1 cellular context compared by ENCODE assay signal in the genomic region with DNA sequence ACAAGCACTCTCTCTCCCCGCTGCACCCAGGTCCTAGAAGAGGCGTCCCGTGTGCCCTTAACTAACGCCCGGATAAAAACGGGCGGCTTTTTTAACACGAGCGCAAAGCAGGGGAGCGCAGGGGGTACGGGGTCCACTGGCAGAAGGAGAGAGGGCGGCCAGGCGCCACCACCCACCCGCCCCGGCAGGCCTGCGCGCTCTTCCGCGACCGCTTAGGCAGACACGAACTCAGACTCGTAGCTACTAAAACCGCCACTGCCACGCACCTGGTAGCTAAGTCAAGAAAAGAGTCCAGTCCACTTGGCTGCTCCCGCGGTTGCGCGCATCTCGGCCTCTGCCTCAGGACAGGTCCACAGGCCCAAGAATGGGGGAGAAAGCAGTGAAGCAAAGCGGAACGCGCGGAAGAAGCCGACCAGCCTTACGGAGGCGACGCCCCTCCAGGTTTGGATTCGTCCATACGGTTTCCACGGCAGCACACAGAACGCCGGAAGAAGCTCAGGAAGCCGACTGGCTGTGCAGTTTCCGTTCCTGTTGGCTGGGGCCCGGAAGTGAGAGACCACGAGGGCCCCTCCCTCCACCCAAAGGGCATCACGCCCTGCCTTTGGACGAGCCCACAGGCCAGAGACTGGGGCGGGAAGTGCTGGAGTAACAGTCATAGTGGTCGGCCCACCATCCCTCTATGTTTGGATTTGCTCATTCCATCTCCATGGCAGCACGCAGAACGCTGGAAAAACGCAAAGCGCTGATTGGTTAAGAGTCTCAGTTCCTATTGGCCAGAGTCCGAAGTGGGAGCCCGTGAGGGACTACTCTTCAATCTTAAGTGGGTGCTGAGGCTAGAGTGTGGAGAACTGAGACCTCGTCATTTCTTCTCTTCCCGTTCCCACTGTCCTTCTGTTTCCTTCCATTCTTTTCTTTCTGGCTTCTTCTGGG.
A peak's percentile ranks its signal among the peaks of the same experiment; 100 is the strongest.
TF ChIP-seq lines count a peak whose summit lies in the region.

A gene (minus strand): TSS at position 354 of the 930 bp plus-strand sequence. CDS start 7,344 bp downstream, outside the sequence.

TF ChIP-seq in K562, 482 proteins besides CTCF, POLR2A, EP300 and RAD21 (continued from another document and continues in another):
- TF ChIP-seq, protein P1, sequence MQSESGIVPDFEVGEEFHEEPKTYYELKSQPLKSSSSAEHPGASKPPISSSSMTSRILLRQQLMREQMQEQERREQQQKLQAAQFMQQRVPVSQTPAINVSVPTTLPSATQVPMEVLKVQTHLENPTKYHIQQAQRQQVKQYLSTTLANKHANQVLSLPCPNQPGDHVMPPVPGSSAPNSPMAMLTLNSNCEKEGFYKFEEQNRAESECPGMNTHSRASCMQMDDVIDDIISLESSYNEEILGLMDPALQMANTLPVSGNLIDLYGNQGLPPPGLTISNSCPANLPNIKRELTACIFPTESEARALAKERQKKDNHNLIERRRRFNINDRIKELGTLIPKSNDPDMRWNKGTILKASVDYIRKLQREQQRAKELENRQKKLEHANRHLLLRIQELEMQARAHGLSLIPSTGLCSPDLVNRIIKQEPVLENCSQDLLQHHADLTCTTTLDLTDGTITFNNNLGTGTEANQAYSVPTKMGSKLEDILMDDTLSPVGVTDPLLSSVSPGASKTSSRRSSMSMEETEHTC (IDR thresholded peaks at IDR 0.05): no peak
- TF ChIP-seq SRSF7 (optimal IDR thresholded peaks at IDR 0.05; ENCODE audit: low read depth, low read length): no peak
- TF ChIP-seq SIX5 (IDR thresholded peaks at IDR 0.05; ENCODE audit: borderline replicate concordance in 1 of 2, insufficient read depth in 1 of 2, low read depth in 1 of 2, low read length in 2 of 2): peak; percentile 70 to 75; a peak in 3 of 4 replicates
- TF ChIP-seq SPI1 (IDR thresholded peaks at IDR 0.05; ENCODE audit: borderline replicate concordance, low read depth, low read length): peak; percentile 71
- TF ChIP-seq RUNX1 (IDR thresholded peaks at IDR 0.05; ENCODE audit: low read depth): no peak
- no peak; the same call in 1 of the 2 replicates for TF ChIP-seq STAT5A (IDR thresholded peaks at IDR 0.05; ENCODE audit: borderline replicate concordance, low read length)
- no peak for TF ChIP-seq BCL6 (CRISPR knock-in tag; IDR thresholded peaks at IDR 0.05)
- TF ChIP-seq, protein P2, sequence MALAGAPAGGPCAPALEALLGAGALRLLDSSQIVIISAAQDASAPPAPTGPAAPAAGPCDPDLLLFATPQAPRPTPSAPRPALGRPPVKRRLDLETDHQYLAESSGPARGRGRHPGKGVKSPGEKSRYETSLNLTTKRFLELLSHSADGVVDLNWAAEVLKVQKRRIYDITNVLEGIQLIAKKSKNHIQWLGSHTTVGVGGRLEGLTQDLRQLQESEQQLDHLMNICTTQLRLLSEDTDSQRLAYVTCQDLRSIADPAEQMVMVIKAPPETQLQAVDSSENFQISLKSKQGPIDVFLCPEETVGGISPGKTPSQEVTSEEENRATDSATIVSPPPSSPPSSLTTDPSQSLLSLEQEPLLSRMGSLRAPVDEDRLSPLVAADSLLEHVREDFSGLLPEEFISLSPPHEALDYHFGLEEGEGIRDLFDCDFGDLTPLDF (CRISPR knock-in tag; IDR thresholded peaks at IDR 0.05): no peak; the same call in 1 of the 2 replicates
- no peak for TF ChIP-seq MTF1 (CRISPR knock-in tag; IDR thresholded peaks at IDR 0.05; ENCODE audit: borderline replicate concordance)
- TF ChIP-seq NR1H2 (CRISPR knock-in tag; IDR thresholded peaks at IDR 0.05): no peak
- peak in 1 of 2 experiments; percentile 88; a peak in 1 of 4 replicates for TF ChIP-seq KDM4B (IDR thresholded peaks at IDR 0.05; ENCODE audit: borderline replicate concordance in 2 of 2, low read depth in 1 of 2)
- TF ChIP-seq IFI16 (CRISPR knock-in tag; IDR thresholded peaks at IDR 0.05): no peak
- no peak for TF ChIP-seq RHOXF2B (CRISPR knock-in tag; conservative IDR thresholded peaks at IDR 0.05)
- no peak for TF ChIP-seq HDAC6 (IDR thresholded peaks at IDR 0.05; ENCODE audit: low read depth, low read length)
- TF ChIP-seq, protein P3, sequence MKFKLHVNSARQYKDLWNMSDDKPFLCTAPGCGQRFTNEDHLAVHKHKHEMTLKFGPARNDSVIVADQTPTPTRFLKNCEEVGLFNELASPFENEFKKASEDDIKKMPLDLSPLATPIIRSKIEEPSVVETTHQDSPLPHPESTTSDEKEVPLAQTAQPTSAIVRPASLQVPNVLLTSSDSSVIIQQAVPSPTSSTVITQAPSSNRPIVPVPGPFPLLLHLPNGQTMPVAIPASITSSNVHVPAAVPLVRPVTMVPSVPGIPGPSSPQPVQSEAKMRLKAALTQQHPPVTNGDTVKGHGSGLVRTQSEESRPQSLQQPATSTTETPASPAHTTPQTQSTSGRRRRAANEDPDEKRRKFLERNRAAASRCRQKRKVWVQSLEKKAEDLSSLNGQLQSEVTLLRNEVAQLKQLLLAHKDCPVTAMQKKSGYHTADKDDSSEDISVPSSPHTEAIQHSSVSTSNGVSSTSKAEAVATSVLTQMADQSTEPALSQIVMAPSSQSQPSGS (CRISPR knock-in tag; IDR thresholded peaks at IDR 0.05): no peak
- peak in 1 of 2 experiments; percentile 16; a peak in 2 of 4 replicates for TF ChIP-seq RCOR1 (IDR thresholded peaks at IDR 0.05; ENCODE audit: borderline replicate concordance in 1 of 2, low read depth in 2 of 2, low read length in 2 of 2)
- TF ChIP-seq, protein P4, sequence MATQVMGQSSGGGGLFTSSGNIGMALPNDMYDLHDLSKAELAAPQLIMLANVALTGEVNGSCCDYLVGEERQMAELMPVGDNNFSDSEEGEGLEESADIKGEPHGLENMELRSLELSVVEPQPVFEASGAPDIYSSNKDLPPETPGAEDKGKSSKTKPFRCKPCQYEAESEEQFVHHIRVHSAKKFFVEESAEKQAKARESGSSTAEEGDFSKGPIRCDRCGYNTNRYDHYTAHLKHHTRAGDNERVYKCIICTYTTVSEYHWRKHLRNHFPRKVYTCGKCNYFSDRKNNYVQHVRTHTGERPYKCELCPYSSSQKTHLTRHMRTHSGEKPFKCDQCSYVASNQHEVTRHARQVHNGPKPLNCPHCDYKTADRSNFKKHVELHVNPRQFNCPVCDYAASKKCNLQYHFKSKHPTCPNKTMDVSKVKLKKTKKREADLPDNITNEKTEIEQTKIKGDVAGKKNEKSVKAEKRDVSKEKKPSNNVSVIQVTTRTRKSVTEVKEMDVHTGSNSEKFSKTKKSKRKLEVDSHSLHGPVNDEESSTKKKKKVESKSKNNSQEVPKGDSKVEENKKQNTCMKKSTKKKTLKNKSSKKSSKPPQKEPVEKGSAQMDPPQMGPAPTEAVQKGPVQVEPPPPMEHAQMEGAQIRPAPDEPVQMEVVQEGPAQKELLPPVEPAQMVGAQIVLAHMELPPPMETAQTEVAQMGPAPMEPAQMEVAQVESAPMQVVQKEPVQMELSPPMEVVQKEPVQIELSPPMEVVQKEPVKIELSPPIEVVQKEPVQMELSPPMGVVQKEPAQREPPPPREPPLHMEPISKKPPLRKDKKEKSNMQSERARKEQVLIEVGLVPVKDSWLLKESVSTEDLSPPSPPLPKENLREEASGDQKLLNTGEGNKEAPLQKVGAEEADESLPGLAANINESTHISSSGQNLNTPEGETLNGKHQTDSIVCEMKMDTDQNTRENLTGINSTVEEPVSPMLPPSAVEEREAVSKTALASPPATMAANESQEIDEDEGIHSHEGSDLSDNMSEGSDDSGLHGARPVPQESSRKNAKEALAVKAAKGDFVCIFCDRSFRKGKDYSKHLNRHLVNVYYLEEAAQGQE (CRISPR knock-in tag; IDR thresholded peaks at IDR 0.05; ENCODE audit: low read depth): no peak
- no peak for TF ChIP-seq ZNF589 (CRISPR knock-in tag; IDR thresholded peaks at IDR 0.05; ENCODE audit: low read depth)
- TF ChIP-seq HNRNPLL (IDR thresholded peaks at IDR 0.05; ENCODE audit: low read depth, low read length, poor library complexity, severe bottlenecking): peak; percentile 84
- TF ChIP-seq, protein P5, sequence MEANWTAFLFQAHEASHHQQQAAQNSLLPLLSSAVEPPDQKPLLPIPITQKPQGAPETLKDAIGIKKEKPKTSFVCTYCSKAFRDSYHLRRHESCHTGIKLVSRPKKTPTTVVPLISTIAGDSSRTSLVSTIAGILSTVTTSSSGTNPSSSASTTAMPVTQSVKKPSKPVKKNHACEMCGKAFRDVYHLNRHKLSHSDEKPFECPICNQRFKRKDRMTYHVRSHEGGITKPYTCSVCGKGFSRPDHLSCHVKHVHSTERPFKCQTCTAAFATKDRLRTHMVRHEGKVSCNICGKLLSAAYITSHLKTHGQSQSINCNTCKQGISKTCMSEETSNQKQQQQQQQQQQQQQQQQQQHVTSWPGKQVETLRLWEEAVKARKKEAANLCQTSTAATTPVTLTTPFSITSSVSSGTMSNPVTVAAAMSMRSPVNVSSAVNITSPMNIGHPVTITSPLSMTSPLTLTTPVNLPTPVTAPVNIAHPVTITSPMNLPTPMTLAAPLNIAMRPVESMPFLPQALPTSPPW (CRISPR knock-in tag; IDR thresholded peaks at IDR 0.05): peak; percentile 91
- TF ChIP-seq ZNF23 (CRISPR knock-in tag; IDR thresholded peaks at IDR 0.05): no peak
- TF ChIP-seq PTRF (tag; IDR thresholded peaks at IDR 0.05): no peak
- TF ChIP-seq FOXP1 (CRISPR knock-in tag; IDR thresholded peaks at IDR 0.05): no peak; the same call in 1 of the 2 replicates
- TF ChIP-seq, protein P6, sequence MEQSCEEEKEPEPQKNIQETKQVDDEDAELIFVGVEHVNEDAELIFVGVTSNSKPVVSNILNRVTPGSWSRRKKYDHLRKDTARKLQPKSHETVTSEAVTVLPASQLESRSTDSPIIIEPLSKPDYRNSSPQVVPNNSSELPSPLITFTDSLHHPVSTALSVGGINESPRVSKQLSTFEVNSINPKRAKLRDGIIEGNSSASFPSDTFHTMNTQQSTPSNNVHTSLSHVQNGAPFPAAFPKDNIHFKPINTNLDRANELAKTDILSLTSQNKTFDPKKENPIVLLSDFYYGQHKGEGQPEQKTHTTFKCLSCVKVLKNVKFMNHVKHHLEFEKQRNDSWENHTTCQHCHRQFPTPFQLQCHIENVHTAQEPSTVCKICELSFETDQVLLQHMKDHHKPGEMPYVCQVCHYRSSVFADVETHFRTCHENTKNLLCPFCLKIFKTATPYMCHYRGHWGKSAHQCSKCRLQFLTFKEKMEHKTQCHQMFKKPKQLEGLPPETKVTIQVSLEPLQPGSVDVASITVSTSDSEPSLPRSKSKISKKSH (CRISPR knock-in tag; IDR thresholded peaks at IDR 0.05): no peak
- TF ChIP-seq SNRNP70 (optimal IDR thresholded peaks at IDR 0.05; ENCODE audit: low read depth, low read length): no peak
- TF ChIP-seq ZKSCAN3 (CRISPR knock-in tag; IDR thresholded peaks at IDR 0.05): no peak
- no peak for TF ChIP-seq HDAC8 (tag; IDR thresholded peaks at IDR 0.05)
- TF ChIP-seq, protein P7, sequence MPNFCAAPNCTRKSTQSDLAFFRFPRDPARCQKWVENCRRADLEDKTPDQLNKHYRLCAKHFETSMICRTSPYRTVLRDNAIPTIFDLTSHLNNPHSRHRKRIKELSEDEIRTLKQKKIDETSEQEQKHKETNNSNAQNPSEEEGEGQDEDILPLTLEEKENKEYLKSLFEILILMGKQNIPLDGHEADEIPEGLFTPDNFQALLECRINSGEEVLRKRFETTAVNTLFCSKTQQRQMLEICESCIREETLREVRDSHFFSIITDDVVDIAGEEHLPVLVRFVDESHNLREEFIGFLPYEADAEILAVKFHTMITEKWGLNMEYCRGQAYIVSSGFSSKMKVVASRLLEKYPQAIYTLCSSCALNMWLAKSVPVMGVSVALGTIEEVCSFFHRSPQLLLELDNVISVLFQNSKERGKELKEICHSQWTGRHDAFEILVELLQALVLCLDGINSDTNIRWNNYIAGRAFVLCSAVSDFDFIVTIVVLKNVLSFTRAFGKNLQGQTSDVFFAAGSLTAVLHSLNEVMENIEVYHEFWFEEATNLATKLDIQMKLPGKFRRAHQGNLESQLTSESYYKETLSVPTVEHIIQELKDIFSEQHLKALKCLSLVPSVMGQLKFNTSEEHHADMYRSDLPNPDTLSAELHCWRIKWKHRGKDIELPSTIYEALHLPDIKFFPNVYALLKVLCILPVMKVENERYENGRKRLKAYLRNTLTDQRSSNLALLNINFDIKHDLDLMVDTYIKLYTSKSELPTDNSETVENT (CRISPR knock-in tag; IDR thresholded peaks at IDR 0.05): no peak
- no peak for TF ChIP-seq ARNT (IDR thresholded peaks at IDR 0.05)
- 0 out of 2 replicates have a peak, but pooled peaks have one; percentile 17 for TF ChIP-seq ZNF75A (CRISPR knock-in tag; IDR thresholded peaks at IDR 0.05)
- TF ChIP-seq, protein P8, sequence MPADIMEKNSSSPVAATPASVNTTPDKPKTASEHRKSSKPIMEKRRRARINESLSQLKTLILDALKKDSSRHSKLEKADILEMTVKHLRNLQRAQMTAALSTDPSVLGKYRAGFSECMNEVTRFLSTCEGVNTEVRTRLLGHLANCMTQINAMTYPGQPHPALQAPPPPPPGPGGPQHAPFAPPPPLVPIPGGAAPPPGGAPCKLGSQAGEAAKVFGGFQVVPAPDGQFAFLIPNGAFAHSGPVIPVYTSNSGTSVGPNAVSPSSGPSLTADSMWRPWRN (IDR thresholded peaks at IDR 0.05; ENCODE audit: low read depth): no peak
- TF ChIP-seq ZNF431 (CRISPR knock-in tag; IDR thresholded peaks at IDR 0.05): no peak
- no peak for TF ChIP-seq HNRNPH1 (optimal IDR thresholded peaks at IDR 0.05; ENCODE audit: low read depth, low read length)
- TF ChIP-seq, protein P9, sequence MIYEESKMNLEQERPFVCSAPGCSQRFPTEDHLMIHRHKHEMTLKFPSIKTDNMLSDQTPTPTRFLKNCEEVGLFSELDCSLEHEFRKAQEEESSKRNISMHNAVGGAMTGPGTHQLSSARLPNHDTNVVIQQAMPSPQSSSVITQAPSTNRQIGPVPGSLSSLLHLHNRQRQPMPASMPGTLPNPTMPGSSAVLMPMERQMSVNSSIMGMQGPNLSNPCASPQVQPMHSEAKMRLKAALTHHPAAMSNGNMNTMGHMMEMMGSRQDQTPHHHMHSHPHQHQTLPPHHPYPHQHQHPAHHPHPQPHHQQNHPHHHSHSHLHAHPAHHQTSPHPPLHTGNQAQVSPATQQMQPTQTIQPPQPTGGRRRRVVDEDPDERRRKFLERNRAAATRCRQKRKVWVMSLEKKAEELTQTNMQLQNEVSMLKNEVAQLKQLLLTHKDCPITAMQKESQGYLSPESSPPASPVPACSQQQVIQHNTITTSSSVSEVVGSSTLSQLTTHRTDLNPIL (CRISPR knock-in tag; IDR thresholded peaks at IDR 0.05): no peak
- no peak for TF ChIP-seq SMARCA4 (IDR thresholded peaks at IDR 0.05)
- TF ChIP-seq GTF2F1 (IDR thresholded peaks at IDR 0.05; ENCODE audit: low read depth, low read length): no peak
- TF ChIP-seq ZNF79 (CRISPR knock-in tag; IDR thresholded peaks at IDR 0.05; ENCODE audit: low read depth): no peak
- TF ChIP-seq POU5F1 (IDR thresholded peaks at IDR 0.05; ENCODE audit: borderline replicate concordance, low read depth, low read length, partially characterized antibody): no peak
- 0 out of 2 replicates have a peak, but pooled peaks have one; percentile 32 for TF ChIP-seq BCOR (IDR thresholded peaks at IDR 0.05)
- TF ChIP-seq ARID1B (IDR thresholded peaks at IDR 0.05): no peak; the same call in 1 of the 2 replicates
- no peak for TF ChIP-seq ZNF354B (CRISPR knock-in tag; IDR thresholded peaks at IDR 0.05)
- TF ChIP-seq, protein P10, sequence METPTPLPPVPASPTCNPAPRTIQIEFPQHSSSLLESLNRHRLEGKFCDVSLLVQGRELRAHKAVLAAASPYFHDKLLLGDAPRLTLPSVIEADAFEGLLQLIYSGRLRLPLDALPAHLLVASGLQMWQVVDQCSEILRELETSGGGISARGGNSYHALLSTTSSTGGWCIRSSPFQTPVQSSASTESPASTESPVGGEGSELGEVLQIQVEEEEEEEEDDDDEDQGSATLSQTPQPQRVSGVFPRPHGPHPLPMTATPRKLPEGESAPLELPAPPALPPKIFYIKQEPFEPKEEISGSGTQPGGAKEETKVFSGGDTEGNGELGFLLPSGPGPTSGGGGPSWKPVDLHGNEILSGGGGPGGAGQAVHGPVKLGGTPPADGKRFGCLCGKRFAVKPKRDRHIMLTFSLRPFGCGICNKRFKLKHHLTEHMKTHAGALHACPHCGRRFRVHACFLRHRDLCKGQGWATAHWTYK (CRISPR knock-in tag; IDR thresholded peaks at IDR 0.05): no peak
- no peak for TF ChIP-seq CCAR2 (IDR thresholded peaks at IDR 0.05; ENCODE audit: low read depth, low read length)
- no peak for TF ChIP-seq DNMT1 (IDR thresholded peaks at IDR 0.05)
- TF ChIP-seq TRIM28 (IDR thresholded peaks at IDR 0.05): no peak
- no peak for TF ChIP-seq ZNF780A (CRISPR knock-in tag; IDR thresholded peaks at IDR 0.05)
